Comparison of ENCODE assay signal across 20 cellular contexts in the genomic region with DNA sequence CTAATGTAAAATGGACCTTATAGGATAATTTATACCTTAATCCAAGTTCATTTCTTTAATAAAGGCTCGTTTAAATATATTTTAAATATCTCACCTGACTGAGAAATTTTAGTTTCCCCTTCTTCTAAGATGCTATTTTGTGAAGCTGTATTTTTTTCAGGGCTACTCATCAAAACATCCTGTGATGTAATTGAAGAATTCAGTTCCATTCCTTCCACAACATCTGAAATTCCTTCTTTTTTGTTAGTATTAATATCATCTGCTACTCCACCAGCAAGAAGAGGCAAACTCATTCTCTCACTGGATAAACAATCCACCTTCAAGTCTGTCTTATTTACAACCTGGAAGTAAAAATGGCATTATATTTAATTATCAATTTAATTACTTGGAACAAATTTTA. TPM values are rescaled to one million over a fixed set of nuclear protein-coding genes. Genes with fewer than 3 reads are reported as not detected.
"Had no signal": no experiment of that assay in that cellular context is flagged by ENCODE, and none has a peak within 500 bp of the region (broad histone marks: within the 10 kb centered on the region; RNA-seq: fewer than 3 reads in every experiment).

No MANE protein-coding gene starts in this region.

- H2AFZ ChIP-seq: hepatocyte, neural progenitor cell had no signal

- H3K27ac Mint-ChIP-seq: activated naive CD8-positive, alpha-beta T cell; immature natural killer cell; naive thymus-derived CD8-positive, alpha-beta T cell; neural progenitor cell; T-cell; WTC11 had no signal

- H3K27me3 ChIP-seq: hepatocyte, left lung, neural progenitor cell, upper lobe of left lung had no signal

- ATAC-seq: left lung; naive thymus-derived CD8-positive, alpha-beta T cell; stimulated activated naive CD8-positive, alpha-beta T cell treated with anti-CD3 and anti-CD28 coated beads, Interleukin-15, Interleukin-2, amounts not matched to agents 100 U/mL and 50 U/mL, for 24 hours; T-cell; WTC11 had no signal

- H3K4me2 ChIP-seq: hepatocyte, neural progenitor cell had no signal

- H3K27me3 Mint-ChIP-seq: activated naive CD8-positive, alpha-beta T cell; naive thymus-derived CD8-positive, alpha-beta T cell; T-cell had no signal

- H3K9me3 ChIP-seq: left lung, upper lobe of left lung had no signal

- H3K9ac ChIP-seq: neural progenitor cell had no signal

- H3K27ac ChIP-seq: coronary artery, hepatocyte, left lung, neural progenitor cell, upper lobe of left lung had no signal

- DNase-seq: activated gamma-delta T cell treated with Interleukin-2 at 50 U/mL for 16 hours; activated T-cell treated with anti-CD3 and anti-CD28 coated beads, Interleukin-2, amount 50 U/mL, for 1 hour; amniotic stem cell; glutamatergic neuron; immature natural killer cell; kidney glomerular epithelial cell; left lung; naive thymus-derived CD8-positive, alpha-beta T cell; retina; stimulated activated CD4-positive, alpha-beta T cell treated with anti-CD3 and anti-CD28 coated beads, Interleukin-4, amount 100 ng/mL, for 4 hours; stimulated activated naive CD8-positive, alpha-beta T cell treated with anti-CD3 and anti-CD28 coated beads, Interleukin-15, Interleukin-2, amounts not matched to agents 100 U/mL and 50 U/mL, for 24 hours; T-cell; T-helper 9 cell; upper lobe of left lung had no signal

- H3K36me3 Mint-ChIP-seq: activated naive CD8-positive, alpha-beta T cell; immature natural killer cell; naive thymus-derived CD8-positive, alpha-beta T cell; T-cell had no signal

- H3K4me1 ChIP-seq: left lung, neural progenitor cell, upper lobe of left lung had no signal

- H3K36me3 ChIP-seq: upper lobe of left lung had no signal

- H3K79me2 ChIP-seq: hepatocyte had no signal

- H3K4me3 Mint-ChIP-seq: activated naive CD8-positive, alpha-beta T cell; immature natural killer cell; naive thymus-derived CD8-positive, alpha-beta T cell; neural progenitor cell; T-cell; WTC11 had no signal

- H3K4me3 ChIP-seq: coronary artery, hepatocyte, left lung, lung, neural progenitor cell, upper lobe of left lung had no signal

- H3K4me1 Mint-ChIP-seq: immature natural killer cell, neural progenitor cell, WTC11 had no signal

RNA-seq across cellular contexts. Expression of a gene that starts 39.8 kb away (rescaled TPM):
- total RNA-seq: naive thymus-derived CD8-positive, alpha-beta T cell had no signal
- polyA plus RNA-seq: naive thymus-derived CD8-positive, alpha-beta T cell had no signal
